1 cellular context compared by ENCODE assay signal in genomic region chr18:11324956-11325873, GRCh38.
TF ChIP-seq lines count a peak whose summit lies in the region.

No MANE protein-coding gene starts in this region.

TF ChIP-seq in SK-N-SH, 30 proteins besides CTCF, POLR2A, EP300 and RAD21 (continued from another document):
- TF ChIP-seq PBX3 (IDR thresholded peaks at IDR 0.05): peak; percentile 99
- no peak for TF ChIP-seq SMC3 (IDR thresholded peaks at IDR 0.05; ENCODE audit: low read depth, low read length)
- peak; percentile 80; the same call in 1 of the 2 replicates for TF ChIP-seq RXRA (IDR thresholded peaks at IDR 0.05; ENCODE audit: borderline replicate concordance, low read depth)
- 0 out of 2 replicates have a peak, but pooled peaks have one; percentile 26 for TF ChIP-seq MAX (IDR thresholded peaks at IDR 0.05; ENCODE audit: low read depth)
- TF ChIP-seq RFX5 (IDR thresholded peaks at IDR 0.05; ENCODE audit: low read length): no peak
- TF ChIP-seq TAF1 (IDR thresholded peaks at IDR 0.05; ENCODE audit: borderline replicate concordance, low read depth, low read length): 0 out of 2 replicates have a peak, but pooled peaks have one; percentile 6
- no peak for TF ChIP-seq USF2 (IDR thresholded peaks at IDR 0.05; ENCODE audit: borderline replicate concordance, low read depth, low read length)
- peak; percentile 85 for TF ChIP-seq NFIC (IDR thresholded peaks at IDR 0.05; ENCODE audit: borderline replicate concordance)
- peak; percentile 97 for TF ChIP-seq FOSL2 (IDR thresholded peaks at IDR 0.05; ENCODE audit: borderline replicate concordance, low read depth)
- TF ChIP-seq FOXJ3 (CRISPR knock-in tag; IDR thresholded peaks at IDR 0.05): no peak
- TF ChIP-seq USF1 (IDR thresholded peaks at IDR 0.05; ENCODE audit: borderline replicate concordance, low read depth): no peak
- peak; percentile 66; the same call in 1 of the 2 replicates for TF ChIP-seq MEF2A (IDR thresholded peaks at IDR 0.05; ENCODE audit: borderline replicate concordance, low read depth)
- TF ChIP-seq GABPA (IDR thresholded peaks at IDR 0.05; ENCODE audit: low read depth): 0 out of 2 replicates have a peak, but pooled peaks have one; percentile 21
